In genomic region chr17:67011527-67012175, GRCh38 we compare ENCODE assay signal across 35 cellular contexts. TPM values are rescaled to one million over a fixed set of nuclear protein-coding genes. Genes with fewer than 3 reads are reported as not detected.
DNase-seq lines count a peak whose midpoint lies in the region; ATAC-seq and TF ChIP-seq lines count a peak whose summit lies in the region.
"Had no signal": no experiment of that assay in that cellular context is flagged by ENCODE, and none has a peak within 500 bp of the region (broad histone marks: within the 10 kb centered on the region; RNA-seq: fewer than 3 reads in every experiment).

No MANE protein-coding gene starts in this region.

- H2BK120ac ChIP-seq in mesenchymal stem cell (ENCODE audit: low read depth, low read length): no peak overlapping the region

- no peaks in the 10 kb centered on the region for H3K36me3 Mint-ChIP-seq in WTC11
- H3K36me3 Mint-ChIP-seq: stimulated activated effector memory CD8-positive, alpha-beta T cell treated with anti-CD3 and anti-CD28 coated beads, Interleukin-12 subunit alpha, Interleukin-12 subunit beta, amount 100 ng/mL, for 72 hours; T-cell had no signal

- H2BK12ac ChIP-seq in mesenchymal stem cell (ENCODE audit: low read length in 2 of 2): no peak overlapping the region

- no peak overlapping the region for H2AK5ac ChIP-seq in mesenchymal stem cell (ENCODE audit: low read length, severe bottlenecking)

- peak; percentile 73 for ATAC-seq in GM19455 (IDR thresholded peaks at IDR 0.05; ENCODE audit: unreplicated experiment)
- ATAC-seq in HG03432 (IDR thresholded peaks at IDR 0.05; ENCODE audit: unreplicated experiment): peak; percentile 55
- ATAC-seq in WTC11: no peak
- ATAC-seq: activated CD4-positive, CD25-positive, alpha-beta regulatory T cell treated with anti-CD3 and anti-CD28 coated beads, Interleukin-2, amount 50 U/mL, for 24 hours; activated CD8-positive, alpha-beta T cell treated with anti-CD3 and anti-CD28 coated beads for 36 hours; gastroesophageal sphincter; lower lobe of right lung; pancreas; stimulated activated effector memory CD8-positive, alpha-beta T cell treated with anti-CD3 and anti-CD28 coated beads, Interleukin-12 subunit alpha, Interleukin-12 subunit beta, amount 100 ng/mL, for 72 hours; T-cell had no signal

- no peak overlapping the region for H4K91ac ChIP-seq in mesenchymal stem cell (ENCODE audit: low read length)

- H3K36me3 ChIP-seq in GM06990 (ENCODE audit: control insufficient read depth, insufficient read depth, low read length): no peaks in the 10 kb centered on the region
- H3K36me3 ChIP-seq in OCI-LY7 (ENCODE audit: insufficient read depth, low read length): no peaks in the 10 kb centered on the region
- H3K36me3 ChIP-seq in mesenchymal stem cell (ENCODE audit: control insufficient read depth in 1 of 2, insufficient read depth in 2 of 2, low read depth in 1 of 2, low read length in 2 of 2): no peaks in the 10 kb centered on the region
- H3K36me3 ChIP-seq: BE2C, gastroesophageal sphincter, lower lobe of right lung, pancreas, SJCRH30, spleen had no signal

- no peaks in the 10 kb centered on the region for H3K79me2 ChIP-seq in OCI-LY7 (ENCODE audit: insufficient read depth, low read depth, low read length)

- no peak overlapping the region for H3K27ac Mint-ChIP-seq in WTC11
- H3K27ac Mint-ChIP-seq: activated CD8-positive, alpha-beta T cell treated with anti-CD3 and anti-CD28 coated beads for 36 hours; nephron progenitor cell; stimulated activated effector memory CD8-positive, alpha-beta T cell treated with anti-CD3 and anti-CD28 coated beads, Interleukin-12 subunit alpha, Interleukin-12 subunit beta, amount 100 ng/mL, for 72 hours; T-cell had no signal

- no peak overlapping the region for H3K23ac ChIP-seq in mesenchymal stem cell (ENCODE audit: low read length in 2 of 2)

- no peak overlapping the region for H4K8ac ChIP-seq in mesenchymal stem cell (ENCODE audit: low read length)

- H3K27ac ChIP-seq in OCI-LY7 (ENCODE audit: low read depth, low read length, poor library complexity, severe bottlenecking) (no peak overlapping the region), mesenchymal stem cell (ENCODE audit: low read length, poor library complexity, severe bottlenecking) (no peak overlapping the region)
- H3K27ac ChIP-seq: gastroesophageal sphincter, lower lobe of right lung, pancreas, PC-9, SJCRH30, spleen had no signal

- 83% methylated on average over 7 of the region's 9 CpGs for WGBS in mesenchymal stem cell

- intact Hi-C loops in OCI-LY7 (cut with micrococcal nuclease; ENCODE audit: unreplicated experiment): no loop called here

- H2AFZ ChIP-seq in OCI-LY7 (ENCODE audit: low read length) (no peak overlapping the region), mesenchymal stem cell (ENCODE audit: low read depth, low read length) (no peak overlapping the region)
- H2AFZ ChIP-seq: PC-9 had no signal

- TF ChIP-seq CTCF in GM06990 (IDR thresholded peaks at IDR 0.05; ENCODE audit: insufficient read depth, low read length, poor library complexity, severe bottlenecking) (no peak), OCI-LY7 (conservative IDR thresholded peaks at IDR 0.05; ENCODE audit: low read length) (no peak), WTC11 (IDR thresholded peaks at IDR 0.05) (no peak)

- peaks cover 13% of the 10 kb centered on the region for H3K9me3 Mint-ChIP-seq in WTC11
- H3K9me3 Mint-ChIP-seq: activated CD8-positive, alpha-beta T cell treated with anti-CD3 and anti-CD28 coated beads for 36 hours; central memory CD8-positive, alpha-beta T cell; nephron progenitor cell; stimulated activated effector memory CD8-positive, alpha-beta T cell treated with anti-CD3 and anti-CD28 coated beads, Interleukin-12 subunit alpha, Interleukin-12 subunit beta, amount 100 ng/mL, for 72 hours had no signal

- H3K79me1 ChIP-seq in mesenchymal stem cell (replicated peaks; ENCODE audit: low read length, poor library complexity, severe bottlenecking): no peaks in the 10 kb centered on the region

- no peak overlapping the region for H2BK5ac ChIP-seq in mesenchymal stem cell (ENCODE audit: low read depth, low read length, poor library complexity, severe bottlenecking)

- H3K14ac ChIP-seq in mesenchymal stem cell (ENCODE audit: low read length in 2 of 2): no peak overlapping the region

- H3K18ac ChIP-seq in mesenchymal stem cell (ENCODE audit: low read depth in 1 of 2, low read length in 2 of 2): no peak overlapping the region

- CTCF ChIA-PET in OCI-LY7 (lab: Charles Lee; ENCODE audit: unreplicated experiment): interaction anchor here (0.5 kb wide), 1 partner anchor 39 kb away, joined by 9 read pairs; no protein-coding TSS in a partner anchor
- CTCF ChIA-PET in WTC11 (lab: Charles Lee): no interaction called here

- no peak overlapping the region for H3K9ac ChIP-seq in mesenchymal stem cell (ENCODE audit: low read length)

- H3K27me3 ChIP-seq in GM06990 (replicated peaks; ENCODE audit: control insufficient read depth, insufficient read depth, low read length): no peaks in the 10 kb centered on the region; the same call in 1 of the 2 replicates
- H3K27me3 ChIP-seq in mesenchymal stem cell (ENCODE audit: control insufficient read depth in 1 of 2, insufficient read depth in 1 of 2, low read length in 2 of 2): peaks cover 50 to 74% of the 10 kb centered on the region in 2 experiments
- H3K27me3 ChIP-seq: BE2C, pancreas, SJCRH30 had no signal

- no peak overlapping the region for H2BK15ac ChIP-seq in mesenchymal stem cell (ENCODE audit: low read depth, poor library complexity, severe bottlenecking)

- no peak overlapping the region for H3K4me3 ChIP-seq in GM06990 (replicated peaks; ENCODE audit: low read depth, low read length)
- H3K4me3 ChIP-seq in OCI-LY7 (ENCODE audit: low read depth, low read length, poor library complexity, severe bottlenecking): no peak overlapping the region
- no peak overlapping the region for H3K4me3 ChIP-seq in mesenchymal stem cell (ENCODE audit: insufficient read depth in 1 of 2, low read depth in 1 of 2, low read length in 2 of 2)
- H3K4me3 ChIP-seq: gastroesophageal sphincter, lower lobe of right lung, pancreas, PC-9, SJCRH30, spleen had no signal

- no peaks in the 10 kb centered on the region for H3K4me1 Mint-ChIP-seq in WTC11
- H3K4me1 Mint-ChIP-seq: central memory CD8-positive, alpha-beta T cell; stimulated activated effector memory CD8-positive, alpha-beta T cell treated with anti-CD3 and anti-CD28 coated beads, Interleukin-12 subunit alpha, Interleukin-12 subunit beta, amount 100 ng/mL, for 72 hours; T-cell had no signal

- H3K9me3 ChIP-seq in OCI-LY7 (ENCODE audit: low read length) (no peaks in the 10 kb centered on the region), mesenchymal stem cell (ENCODE audit: control insufficient read depth, low read length) (peaks cover 7% of the 10 kb centered on the region)
- H3K9me3 ChIP-seq: BE2C, lower lobe of right lung, pancreas, SJCRH30 had no signal

- H3K4me1 ChIP-seq in OCI-LY7 (ENCODE audit: insufficient read depth, low read length, poor library complexity, severe bottlenecking) (peaks cover 10% of the 10 kb centered on the region), mesenchymal stem cell (ENCODE audit: control insufficient read depth, insufficient read depth, low read depth, low read length) (peaks cover 1% of the 10 kb centered on the region)
- H3K4me1 ChIP-seq: BE2C, gastroesophageal sphincter, lower lobe of right lung, pancreas, SJCRH30, spleen had no signal

- no peak overlapping the region for H3K4ac ChIP-seq in mesenchymal stem cell (ENCODE audit: low read depth in 1 of 2, low read length in 2 of 2)

- H3K27me3 Mint-ChIP-seq in WTC11 (ENCODE audit: low read depth): peaks cover 4% of the 10 kb centered on the region; the same call in 1 of the 2 replicates

- no peaks in the 10 kb centered on the region for H4K20me1 ChIP-seq in OCI-LY7 (ENCODE audit: insufficient read depth, low read length)

- DNase-seq in GM06990 (ENCODE audit: extremely low read depth, insufficient read length) (peak; percentile 62), OCI-LY7 (ENCODE audit: low spot score) (peak; percentile 47), NCI-H2029 (lab: John Stamatoyannopoulos, UW) (no peak), SHP77 (lab: John Stamatoyannopoulos, UW) (no peak), mesenchymal stem cell (no peak), WTC11 (ENCODE audit: low spot score) (no peak)
- DNase-seq: activated CD8-positive, alpha-beta T cell treated with anti-CD3 and anti-CD28 coated beads for 36 hours; activated effector memory CD4-positive, alpha-beta T cell treated with Interleukin-2 at 50 U/mL for 16 hours; BE2C; dermis blood vessel endothelial cell; DMS53; GDM1; GOT3; hypothalamus; KBM-7; lower lobe of right lung; MM.1S; NCI-H1417 treated with DMSO at 0.1 percent for 48 hours; NCI-H748 treated with DMSO at 0.1 percent for 48 hours; nephron progenitor cell; pancreas; PC-9; spleen; stimulated activated CD4-positive, alpha-beta T cell treated with anti-CD3 and anti-CD28 coated beads, Interleukin-2, amount 100 ng/mL, for 48 hours; T-cell had no signal

- no peak overlapping the region for H3K4me3 Mint-ChIP-seq in WTC11
- H3K4me3 Mint-ChIP-seq: activated CD8-positive, alpha-beta T cell treated with anti-CD3 and anti-CD28 coated beads for 36 hours; central memory CD8-positive, alpha-beta T cell; nephron progenitor cell; stimulated activated effector memory CD8-positive, alpha-beta T cell treated with anti-CD3 and anti-CD28 coated beads, Interleukin-12 subunit alpha, Interleukin-12 subunit beta, amount 100 ng/mL, for 72 hours; T-cell had no signal

- no peaks in the 10 kb centered on the region for H3K9me2 ChIP-seq in OCI-LY7 (ENCODE audit: insufficient read depth, low read length)

- POLR2A ChIA-PET in OCI-LY7 (lab: Charles Lee): interaction anchor here (0.5 kb wide), 1 partner anchor 1050 kb away, joined by 3 read pairs; no protein-coding TSS in a partner anchor
- POLR2A ChIA-PET in WTC11 (lab: Charles Lee): no interaction called here

- no TSS peak for BruUV-seq in OCI-LY7 (replicated peaks; lab: Mats Ljungman, UMichigan)

- H3K4me2 ChIP-seq in OCI-LY7 (ENCODE audit: low read length): 0 out of 2 replicates have a peak overlapping the region, but pooled peaks have one; percentile 19
- H3K4me2 ChIP-seq in mesenchymal stem cell (ENCODE audit: low read length, poor library complexity, severe bottlenecking): no peak overlapping the region
- H3K4me2 ChIP-seq: PC-9 had no signal

RNA-seq across cellular contexts. Expression of gene CACNG1, which starts 32.7 kb away (rescaled TPM):
- not detected in 2 replicates for total RNA-seq in OCI-LY7 (2014; rRNA removed; shearing (Covaris generic))
- not detected in 2 replicates for total RNA-seq in OCI-LY7 (2022)
- not detected for polyA plus RNA-seq in mesenchymal stem cell (2013, experiment 1 of 2)
- not detected for polyA plus RNA-seq in mesenchymal stem cell (2013, experiment 2 of 2)
- not detected in 3 replicates for total RNA-seq in WTC11 (2021)
- total RNA-seq: activated CD8-positive, alpha-beta T cell treated with anti-CD3 and anti-CD28 coated beads for 36 hours; dermis blood vessel endothelial cell; gastroesophageal sphincter; HT-29; lower lobe of right lung; mucosa of gallbladder; pancreas; PC-9; spleen; T-cell had no signal
- polyA plus RNA-seq: spleen, urinary bladder had no signal

RNA-seq across cellular contexts. Expression of gene CACNG4, which starts 47.1 kb away (rescaled TPM):
- not detected in 2 replicates for total RNA-seq in OCI-LY7 (2014; rRNA removed; shearing (Covaris generic))
- total RNA-seq in OCI-LY7 (2022) (not detected in 2 replicates), WTC11 (2021) (1.6 to 3.4 TPM (median 2.3 TPM) in 3 replicates)
- polyA plus RNA-seq in mesenchymal stem cell (2013, experiment 1 of 2): 0.04 TPM
- polyA plus RNA-seq in mesenchymal stem cell (2013, experiment 2 of 2): 0.03 TPM
- total RNA-seq: activated CD8-positive, alpha-beta T cell treated with anti-CD3 and anti-CD28 coated beads for 36 hours; dermis blood vessel endothelial cell; mucosa of gallbladder; spleen had no signal
- polyA plus RNA-seq: spleen had no signal

Comparison
In these comparisons a context has a peak if more than half of its experiments do, and no peak if none do; other contexts are left out.
1. DNase-seq: peak in GM06990 (single experiment) and OCI-LY7 (single experiment); none in NCI-H2029 (single experiment), SHP77 (0 of 2), mesenchymal stem cell (single experiment) and WTC11 (single experiment).